29 cellular contexts compared by ENCODE assay signal in genomic region chr16:83936581-83937165, GRCh38. TPM values are rescaled to one million over a fixed set of nuclear protein-coding genes. Genes with fewer than 3 reads are reported as not detected.
"Had no signal": no experiment of that assay in that cellular context is flagged by ENCODE, and none has a peak within 500 bp of the region (broad histone marks: within the 10 kb centered on the region; RNA-seq: fewer than 3 reads in every experiment).

No MANE protein-coding gene starts in this region.

- H3K36me3 ChIP-seq: brain microvascular endothelial cell, cardiac muscle cell had no signal

- H3K27ac Mint-ChIP-seq: activated CD4-positive, alpha-beta memory T cell treated with anti-CD3 and anti-CD28 coated beads for 36 hours; activated CD4-positive, alpha-beta T cell treated with anti-CD3 and anti-CD28 coated beads, Interleukin-2, amount 10 ng/mL, durations not matched to agents 7 days and 5 days; activated naive CD4-positive, alpha-beta T cell treated with anti-CD3 and anti-CD28 coated beads for 36 hours; activated naive CD8-positive, alpha-beta T cell; T-helper 1 cell treated with Interleukin-12 subunit alpha and Interleukin-12 subunit beta and Interleukin-4 antibody, amounts not matched to agents 30 μg/mL and 1 μg/mL, for 36 hours had no signal

- FAIRE-seq: astrocyte had no signal

- H3K36me3 Mint-ChIP-seq: activated CD4-positive, alpha-beta memory T cell treated with anti-CD3 and anti-CD28 coated beads for 36 hours; activated naive CD8-positive, alpha-beta T cell had no signal

- DNase-seq: activated CD4-positive, alpha-beta memory T cell treated with anti-CD3 and anti-CD28 coated beads for 36 hours; activated CD4-positive, alpha-beta T cell treated with anti-CD3 and anti-CD28 coated beads, Interleukin-2, amount 10 ng/mL, durations not matched to agents 7 days and 5 days; activated CD4-positive, CD25-positive, alpha-beta regulatory T cell; activated CD8-positive, alpha-beta memory T cell treated with anti-CD3 and anti-CD28 coated beads for 24 hours; activated gamma-delta T cell; activated naive CD4-positive, alpha-beta T cell treated with anti-CD3 and anti-CD28 coated beads for 36 hours; activated T-cell treated with anti-CD3 and anti-CD28 coated beads, Interleukin-2, amount 50 U/mL, for 4 hours; amygdala; brain microvascular endothelial cell; cerebellar nuclear complex; IMR-90; KG1; NCI-H1048; NCI-H146; NCI-H187 treated with DMSO at 0.1 percent for 48 hours; NCI-H2081 treated with DMSO at 0.1 percent for 48 hours; NCI-H2227 treated with DMSO at 0.1 percent for 48 hours; NCI-H446 treated with DMSO at 0.1 percent for 48 hours; NCI-H526 treated with DMSO at 0.1 percent for 48 hours; NK-92 treated with Interleukin-12 subunit alpha and Interleukin-12 subunit beta, amount 100 ng/mL, for 24 hours; OCI-M1; SHP77 treated with DMSO at 0.1 percent for 48 hours had no signal

- H3K4me3 Mint-ChIP-seq: activated CD4-positive, alpha-beta memory T cell treated with anti-CD3 and anti-CD28 coated beads for 36 hours; activated CD4-positive, alpha-beta T cell treated with anti-CD3 and anti-CD28 coated beads, Interleukin-2, amount 10 ng/mL, durations not matched to agents 7 days and 5 days; activated naive CD4-positive, alpha-beta T cell treated with anti-CD3 and anti-CD28 coated beads for 36 hours; activated naive CD8-positive, alpha-beta T cell; activated T-cell treated with anti-CD3 and anti-CD28 coated beads, Interleukin-2, amount 50 U/mL, for 4 hours; T-helper 1 cell treated with Interleukin-12 subunit alpha and Interleukin-12 subunit beta and Interleukin-4 antibody, amounts not matched to agents 30 μg/mL and 1 μg/mL, for 36 hours had no signal

- H3K27ac ChIP-seq: brain microvascular endothelial cell, cardiac muscle cell had no signal

- ATAC-seq: activated T-cell treated with anti-CD3 and anti-CD28 coated beads, Interleukin-2, amount 50 U/mL, for 4 hours had no signal

- H3K27me3 Mint-ChIP-seq: activated CD4-positive, alpha-beta memory T cell treated with anti-CD3 and anti-CD28 coated beads for 36 hours; activated CD4-positive, alpha-beta T cell treated with anti-CD3 and anti-CD28 coated beads, Interleukin-2, amount 10 ng/mL, durations not matched to agents 7 days and 5 days; activated naive CD8-positive, alpha-beta T cell had no signal

- H3K27me3 ChIP-seq: brain microvascular endothelial cell, cardiac muscle cell had no signal

- H3K4me3 ChIP-seq: cardiac muscle cell had no signal

- H3K9me3 Mint-ChIP-seq: activated CD4-positive, alpha-beta memory T cell treated with anti-CD3 and anti-CD28 coated beads for 36 hours; activated CD4-positive, alpha-beta T cell treated with anti-CD3 and anti-CD28 coated beads, Interleukin-2, amount 10 ng/mL, durations not matched to agents 7 days and 5 days; activated naive CD4-positive, alpha-beta T cell treated with anti-CD3 and anti-CD28 coated beads for 36 hours; activated T-cell treated with anti-CD3 and anti-CD28 coated beads, Interleukin-2, amount 50 U/mL, for 4 hours; T-helper 1 cell treated with Interleukin-12 subunit alpha and Interleukin-12 subunit beta and Interleukin-4 antibody, amounts not matched to agents 30 μg/mL and 1 μg/mL, for 36 hours had no signal

RNA-seq across cellular contexts. Expression of gene NECAB2, which starts 31.4 kb away (rescaled TPM):
- total RNA-seq: activated CD4-positive, alpha-beta memory T cell treated with anti-CD3 and anti-CD28 coated beads for 36 hours; activated CD4-positive, alpha-beta T cell treated with anti-CD3 and anti-CD28 coated beads, Interleukin-2, amount 10 ng/mL, durations not matched to agents 7 days and 5 days; activated naive CD4-positive, alpha-beta T cell treated with anti-CD3 and anti-CD28 coated beads for 36 hours; activated T-cell treated with anti-CD3 and anti-CD28 coated beads, Interleukin-2, amount 50 U/mL, for 4 hours; IMR-90; LHCN-M2; M059J; SK-MEL-5 had no signal
